Comparison of ENCODE assay signal across 8 cellular contexts in the genomic region with DNA sequence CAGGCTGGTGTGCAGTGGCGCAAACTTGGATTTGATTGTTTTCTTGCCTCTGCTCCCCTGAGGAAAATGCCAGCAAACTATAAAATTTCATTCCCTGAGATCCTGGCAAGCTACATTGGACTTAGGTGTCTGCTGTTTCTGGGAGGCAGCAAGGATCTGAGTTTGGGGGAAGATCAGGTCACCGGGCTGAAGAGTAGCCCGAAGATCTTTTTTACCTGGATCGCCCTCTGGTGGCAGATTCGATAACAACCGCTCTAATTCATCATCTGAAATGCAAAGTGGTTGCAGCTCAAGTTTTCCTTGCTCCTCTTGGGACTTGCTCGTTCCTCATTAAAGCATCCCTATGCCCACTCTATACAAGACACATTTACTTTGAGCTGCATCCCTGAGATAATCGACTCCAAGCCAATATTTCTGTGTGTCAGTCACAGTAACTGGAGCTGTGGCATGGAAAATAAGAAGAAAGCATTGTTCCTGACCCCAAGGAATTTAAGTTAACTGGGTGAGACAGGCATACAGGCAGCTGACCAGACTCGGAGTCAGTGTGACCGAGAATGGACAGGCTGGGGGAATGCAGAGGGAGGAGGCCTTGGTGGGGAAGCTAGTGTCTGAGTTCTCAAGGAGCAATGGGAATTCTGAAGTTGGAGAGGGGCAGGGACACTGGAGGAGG.
DNase-seq lines count a peak whose midpoint lies in the region; ATAC-seq, FAIRE-seq and TF ChIP-seq lines count a peak whose summit lies in the region.

No MANE protein-coding gene starts in this region.

- no peak for FAIRE-seq in small intestine (lab: Jason Lieb, UNC)

- H3K9me3 Mint-ChIP-seq in activated naive CD8-positive, alpha-beta T cell treated with anti-CD3 and anti-CD28 coated beads, Interleukin-2, amount 10 ng/mL, durations not matched to agents 7 days and 5 days = no peaks in the 10 kb centered on the region

- no peaks in the 10 kb centered on the region for H3K4me1 Mint-ChIP-seq in activated naive CD8-positive, alpha-beta T cell treated with anti-CD3 and anti-CD28 coated beads, Interleukin-2, amount 10 ng/mL, durations not matched to agents 7 days and 5 days

- no peaks in the 10 kb centered on the region for H3K79me2 ChIP-seq in DND-41 (ENCODE audit: insufficient read depth, low read length)

- intact Hi-C loops in right cardiac atrium (cut with DNase I) = loop anchor here (5.0 to 10.0 kb wide), 4 partner anchors 226 to 246 kb away; no protein-coding TSS in a partner anchor

- POLR2A ChIA-PET in activated naive CD8-positive, alpha-beta T cell treated with anti-CD3 and anti-CD28 coated beads, Interleukin-2, amount 10 ng/mL, durations not matched to agents 7 days and 5 days (lab: Charles Lee) = interaction anchor here (0.8 kb wide), 1 partner anchor 16 kb away, joined by 4 read pairs; no protein-coding TSS in a partner anchor

- no peak overlapping the region for H3K4me3 Mint-ChIP-seq in activated naive CD8-positive, alpha-beta T cell treated with anti-CD3 and anti-CD28 coated beads, Interleukin-2, amount 10 ng/mL, durations not matched to agents 7 days and 5 days

- no peaks in the 10 kb centered on the region for H3K9me3 ChIP-seq in DND-41 (ENCODE audit: insufficient read depth, low read length, severe bottlenecking)
- H3K9me3 ChIP-seq in RWPE2 (ENCODE audit: severe bottlenecking) = no peaks in the 10 kb centered on the region
- H3K9me3 ChIP-seq in right cardiac atrium (ENCODE audit: control insufficient read depth, low read length) = no peaks in the 10 kb centered on the region
- H3K9me3 ChIP-seq in small intestine (ENCODE audit: control insufficient read depth, low read depth) = no peaks in the 10 kb centered on the region

- no peaks in the 10 kb centered on the region for H3K36me3 Mint-ChIP-seq in activated naive CD8-positive, alpha-beta T cell treated with anti-CD3 and anti-CD28 coated beads, Interleukin-2, amount 10 ng/mL, durations not matched to agents 7 days and 5 days

- H3K27ac ChIP-seq in DND-41 (ENCODE audit: low read length) (no peak overlapping the region), RWPE2 (ENCODE audit: poor library complexity, severe bottlenecking) (no peak overlapping the region), right cardiac atrium (ENCODE audit: low read length) (no peak overlapping the region), small intestine (ENCODE audit: low read depth in 1 of 2, low read length in 1 of 2) (no peak overlapping the region)

- H3K36me3 ChIP-seq in DND-41 (ENCODE audit: insufficient read depth, low read length) (no peaks in the 10 kb centered on the region), RWPE2 (ENCODE audit: low read depth) (no peaks in the 10 kb centered on the region), small intestine (ENCODE audit: control insufficient read depth in 2 of 2, insufficient read depth in 2 of 2, low read length in 2 of 2) (no peaks in the 10 kb centered on the region)

- H3K4me1 ChIP-seq in DND-41 (ENCODE audit: insufficient read depth, low read length) = no peaks in the 10 kb centered on the region
- no peaks in the 10 kb centered on the region for H3K4me1 ChIP-seq in RWPE2 (ENCODE audit: insufficient read depth, poor library complexity, severe bottlenecking)
- H3K4me1 ChIP-seq in right cardiac atrium (ENCODE audit: control insufficient read depth, insufficient read depth, low read length) = no peaks in the 10 kb centered on the region
- no peaks in the 10 kb centered on the region for H3K4me1 ChIP-seq in small intestine (ENCODE audit: control insufficient read depth in 2 of 2, insufficient read depth in 1 of 2, low read depth in 1 of 2, low read length in 1 of 2)

- H4K20me1 ChIP-seq in DND-41 (ENCODE audit: insufficient read depth, low read length) = no peaks in the 10 kb centered on the region

- TF ChIP-seq CTCF in DND-41 (IDR thresholded peaks at IDR 0.05; ENCODE audit: borderline replicate concordance, extremely low read depth, low read length, poor library complexity, severe bottlenecking) (peak; percentile 83), RWPE2 (IDR thresholded peaks at IDR 0.05; ENCODE audit: poor library complexity, severe bottlenecking) (peak; percentile 90)

- no peak overlapping the region for H3K27ac Mint-ChIP-seq in activated naive CD8-positive, alpha-beta T cell treated with anti-CD3 and anti-CD28 coated beads, Interleukin-2, amount 10 ng/mL, durations not matched to agents 7 days and 5 days

- WGBS in right cardiac atrium = 14% methylated on average over 10 of the region's 10 CpGs
- 15 to 18% (median 16%) methylated on average over 10 of the region's 10 CpGs for WGBS in small intestine, 3 donors

- H2AFZ ChIP-seq in DND-41 (ENCODE audit: low read depth, low read length) = no peak overlapping the region

- no peak overlapping the region for H3K4me3 ChIP-seq in DND-41 (ENCODE audit: low read depth in 1 of 2, low read length in 2 of 2)
- no peak overlapping the region for H3K4me3 ChIP-seq in RWPE2 (ENCODE audit: severe bottlenecking)
- H3K4me3 ChIP-seq in right cardiac atrium (ENCODE audit: low read length) = no peak overlapping the region
- H3K4me3 ChIP-seq in small intestine (ENCODE audit: low read depth in 1 of 2, low read length in 2 of 2) = no peak overlapping the region

- H3K27me3 ChIP-seq in DND-41 (ENCODE audit: insufficient read depth, low read length, poor library complexity) = peaks cover 4% of the 10 kb centered on the region
- H3K27me3 ChIP-seq in RWPE2 (ENCODE audit: insufficient read depth, poor library complexity, severe bottlenecking) = peaks cover 21% of the 10 kb centered on the region
- no peaks in the 10 kb centered on the region for H3K27me3 ChIP-seq in right cardiac atrium (ENCODE audit: control insufficient read depth, insufficient read depth)
- H3K27me3 ChIP-seq in small intestine (ENCODE audit: control insufficient read depth in 2 of 2, insufficient read depth in 2 of 2, low read length in 2 of 2) = no peaks in the 10 kb centered on the region

- no peak overlapping the region for H3K4me2 ChIP-seq in DND-41 (ENCODE audit: insufficient read depth, low read length)

- ATAC-seq in DND-41 (ENCODE audit: insufficient read depth, low read depth) = peak; percentile 56; the same call in 2 of the 3 replicates
- peak; percentile 74; the same call in 2 of the 3 replicates for ATAC-seq in RWPE2 (ENCODE audit: low read depth)
- ATAC-seq in activated naive CD8-positive, alpha-beta T cell treated with anti-CD3 and anti-CD28 coated beads, Interleukin-2, amount 10 ng/mL, durations not matched to agents 7 days and 5 days (ENCODE audit: low read depth) = no peak
- no peak for ATAC-seq in right cardiac atrium
- ATAC-seq in HG03378 (IDR thresholded peaks at IDR 0.05; ENCODE audit: unreplicated experiment) = no peak
- no peak for ATAC-seq in GM18520 (IDR thresholded peaks at IDR 0.05; ENCODE audit: unreplicated experiment)

- DNase-seq in DND-41 (peak; percentile 55), HT-29 (ENCODE audit: low spot score) (peak; percentile 80), RWPE2 (ENCODE audit: low spot score) (no peak), right cardiac atrium (peak in 2 of 3 donors; percentile 27 to 54), small intestine (peak; percentile 59)
- peak; percentile 36 for DNase-seq in activated naive CD8-positive, alpha-beta T cell treated with anti-CD3 and anti-CD28 coated beads, Interleukin-2, amount 10 ng/mL, durations not matched to agents 7 days and 5 days

- no peak overlapping the region for H3K9ac ChIP-seq in DND-41 (ENCODE audit: low read depth, low read length)

- H3K27me3 Mint-ChIP-seq in activated naive CD8-positive, alpha-beta T cell treated with anti-CD3 and anti-CD28 coated beads, Interleukin-2, amount 10 ng/mL, durations not matched to agents 7 days and 5 days = peaks cover 22% of the 10 kb centered on the region

Comparison
In these comparisons a context has a peak if more than half of its experiments do, and no peak if none do; other contexts are left out.
1. ATAC-seq: peak in DND-41 (single experiment) and RWPE2 (single experiment); none in activated naive CD8-positive, alpha-beta T cell treated with anti-CD3 and anti-CD28 coated beads, Interleukin-2, amount 10 ng/mL, durations not matched to agents 7 days and 5 days (single experiment), right cardiac atrium (0 of 2), HG03378 (single experiment) and GM18520 (single experiment).